Comparison of ENCODE assay signal across 12 cellular contexts in genomic region chr13:47499358-47500150, GRCh38.
DNase-seq lines count a peak whose midpoint lies in the region; ATAC-seq and TF ChIP-seq lines count a peak whose summit lies in the region.
"Had no signal": no experiment of that assay in that cellular context is flagged by ENCODE, and none has a peak within 500 bp of the region (broad histone marks: within the 10 kb centered on the region; RNA-seq: fewer than 3 reads in every experiment).

No MANE protein-coding gene starts in this region.

- BruUV-seq in Calu3 (replicated peaks; lab: Mats Ljungman, UMichigan): no TSS peak

- intact Hi-C loops in Calu3 (cut with micrococcal nuclease; ENCODE audit: unreplicated experiment) (no loop called here), ascending aorta (cut with DNase I) (no loop called here)

- H3K36me3 ChIP-seq in ascending aorta: no peaks in the 10 kb centered on the region
- no peaks in the 10 kb centered on the region for H3K36me3 ChIP-seq in right atrium auricular region

- peaks cover 2% of the 10 kb centered on the region for H3K9me3 Mint-ChIP-seq in Calu3 (ENCODE audit: low read depth, unreplicated experiment)

- H3K27me3 ChIP-seq in ascending aorta (no peaks in the 10 kb centered on the region), right atrium auricular region (no peaks in the 10 kb centered on the region)

- ATAC-seq in GM21515 (IDR thresholded peaks at IDR 0.05; ENCODE audit: unreplicated experiment): no peak

- H3K4me1 ChIP-seq in ascending aorta: no peaks in the 10 kb centered on the region
- no peaks in the 10 kb centered on the region for H3K4me1 ChIP-seq in right atrium auricular region

- no peaks in the 10 kb centered on the region for H3K27me3 Mint-ChIP-seq in Calu3 (ENCODE audit: unreplicated experiment)
- H3K27me3 Mint-ChIP-seq: naive B cell had no signal

- H3K4me3 Mint-ChIP-seq in Calu3 (ENCODE audit: low read depth, unreplicated experiment): no peak overlapping the region
- H3K4me3 Mint-ChIP-seq: naive B cell had no signal

- no peaks in the 10 kb centered on the region for H3K9me3 ChIP-seq in ascending aorta
- H3K9me3 ChIP-seq in right atrium auricular region: no peaks in the 10 kb centered on the region

- peaks cover 5% of the 10 kb centered on the region for H3K36me3 Mint-ChIP-seq in Calu3 (ENCODE audit: insufficient read depth, unreplicated experiment)
- H3K36me3 Mint-ChIP-seq: naive B cell had no signal

- CTCF ChIA-PET in Calu3 (lab: Charles Lee): interaction anchor here (0.6 to 0.7 kb wide), 2 partner anchors 21 to 446 kb away, joined by 3 to 6 read pairs; no protein-coding TSS in a partner anchor

- no peak overlapping the region for H3K4me3 ChIP-seq in choroid plexus epithelial cell (ENCODE audit: low read depth, low read length)
- H3K4me3 ChIP-seq in ascending aorta: no peak overlapping the region
- H3K4me3 ChIP-seq in right atrium auricular region: no peak overlapping the region

- peaks cover 25% of the 10 kb centered on the region for H3K4me1 Mint-ChIP-seq in Calu3 (ENCODE audit: low read depth, unreplicated experiment)

- no peak overlapping the region for H3K27ac ChIP-seq in ascending aorta
- H3K27ac ChIP-seq in right atrium auricular region: no peak overlapping the region

- peak overlapping the region; percentile 27 for H3K27ac Mint-ChIP-seq in Calu3 (ENCODE audit: unreplicated experiment)

- no peak for TF ChIP-seq CTCF in Calu3 (IDR thresholded peaks at IDR 0.05; ENCODE audit: unreplicated experiment)
- no peak for TF ChIP-seq CTCF in choroid plexus epithelial cell (conservative IDR thresholded peaks at IDR 0.05; ENCODE audit: low read depth, low read length)
- TF ChIP-seq CTCF in ascending aorta (IDR thresholded peaks at IDR 0.05): no peak
- TF ChIP-seq CTCF in right atrium auricular region (IDR thresholded peaks at IDR 0.05): no peak
- no peak for TF ChIP-seq CTCF in GM10266 (IDR thresholded peaks at IDR 0.05; ENCODE audit: control insufficient read depth, insufficient read depth, low read depth, missing control alignments)

- DNase-seq in Calu3 (no peak), NOMO-1 treated with DMSO at 0.1 percent for 48 hours (lab: John Stamatoyannopoulos, UW; ENCODE audit: unreplicated experiment) (peak; percentile 92), choroid plexus epithelial cell (ENCODE audit: low read depth) (peak; percentile 92), non-pigmented ciliary epithelial cell (ENCODE audit: low read depth) (peak; percentile 68), ascending aorta (ENCODE audit: low spot score in 2 of 2) (no peak), right atrium auricular region (ENCODE audit: low spot score) (no peak), GM10266 (ENCODE audit: extremely low spot score) (no peak)
- DNase-seq: DMS79, glutamatergic neuron, naive B cell, NCI-H2029 had no signal

Comparison
In these comparisons a context has a peak if more than half of its experiments do, and no peak if none do; other contexts are left out.
1. DNase-seq: peak in NOMO-1 treated with DMSO at 0.1 percent for 48 hours (single experiment), choroid plexus epithelial cell (single experiment) and non-pigmented ciliary epithelial cell (single experiment); none in Calu3 (single experiment), ascending aorta (0 of 2), right atrium auricular region (single experiment) and GM10266 (single experiment).